Comparison of ENCODE assay signal across 10 cellular contexts in the genomic region with DNA sequence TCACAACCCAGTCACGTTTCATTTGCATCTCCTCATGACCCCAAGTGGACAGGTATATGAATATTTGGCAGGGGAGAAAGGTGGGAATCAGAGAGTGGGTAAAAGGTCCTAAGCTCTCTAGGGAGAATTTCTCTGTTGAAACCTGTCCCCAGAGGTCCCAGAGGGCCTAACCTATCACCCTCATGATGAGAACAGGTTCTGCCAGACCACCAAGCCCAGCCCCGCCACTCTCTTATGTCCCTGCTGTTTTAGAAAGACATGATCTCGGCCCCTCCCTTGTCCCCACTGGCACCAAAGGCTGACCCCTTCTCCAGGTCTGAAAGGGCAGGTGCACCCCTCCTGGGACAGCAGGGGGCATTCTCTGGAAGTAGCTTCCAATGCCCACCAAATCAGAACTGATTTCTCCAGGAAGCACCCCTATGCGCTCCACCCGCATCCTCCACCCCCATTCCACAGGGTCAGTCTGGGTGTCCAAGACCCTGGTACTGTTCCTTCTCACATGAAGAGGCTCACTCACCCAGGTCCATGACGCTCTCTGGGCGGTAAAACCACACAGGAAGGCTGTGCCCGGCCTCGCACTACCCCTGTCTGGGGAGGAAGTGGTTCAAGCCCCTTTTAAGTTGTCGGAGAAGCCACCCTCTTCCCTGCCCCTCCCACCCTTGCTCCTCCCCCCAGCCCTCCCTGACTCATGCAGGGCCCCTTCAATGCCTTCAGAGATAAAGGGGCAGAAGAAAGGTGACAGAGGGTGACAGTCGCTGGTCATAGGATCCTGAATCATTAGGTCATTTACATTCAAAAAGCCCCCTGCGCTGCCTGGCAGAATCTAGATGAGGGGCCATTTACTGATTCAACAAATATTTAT. TPM values are rescaled to one million over a fixed set of nuclear protein-coding genes. Genes with fewer than 3 reads are reported as not detected.
DNase-seq lines count a peak whose midpoint lies in the region; ATAC-seq and TF ChIP-seq lines count a peak whose summit lies in the region.
"Had no signal": no experiment of that assay in that cellular context is flagged by ENCODE, and none has a peak within 500 bp of the region (broad histone marks: within the 10 kb centered on the region; RNA-seq: fewer than 3 reads in every experiment).

A gene with protein sequence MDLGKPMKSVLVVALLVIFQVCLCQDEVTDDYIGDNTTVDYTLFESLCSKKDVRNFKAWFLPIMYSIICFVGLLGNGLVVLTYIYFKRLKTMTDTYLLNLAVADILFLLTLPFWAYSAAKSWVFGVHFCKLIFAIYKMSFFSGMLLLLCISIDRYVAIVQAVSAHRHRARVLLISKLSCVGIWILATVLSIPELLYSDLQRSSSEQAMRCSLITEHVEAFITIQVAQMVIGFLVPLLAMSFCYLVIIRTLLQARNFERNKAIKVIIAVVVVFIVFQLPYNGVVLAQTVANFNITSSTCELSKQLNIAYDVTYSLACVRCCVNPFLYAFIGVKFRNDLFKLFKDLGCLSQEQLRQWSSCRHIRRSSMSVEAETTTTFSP (minus strand): TSS at position 590 of the 862 bp plus-strand sequence. CDS start 63 bp downstream, at position 527.

- intact Hi-C loops in lower lobe of right lung (cut with DNase I), result no loop called here

- H3K4me1 Mint-ChIP-seq in activated CD8-positive, alpha-beta memory T cell treated with anti-CD3 and anti-CD28 coated beads, Interleukin-2, amount 10 ng/mL, durations not matched to agents 7 days and 5 days, result peaks cover 63% of the 10 kb centered on the region
- H3K4me1 Mint-ChIP-seq in stimulated activated naive CD8-positive, alpha-beta T cell treated with anti-CD3 and anti-CD28 coated beads, Interleukin-15, amount 100 ng/mL, for 72 hours, result peaks cover 53% of the 10 kb centered on the region
- H3K4me1 Mint-ChIP-seq in progenitor cell of endocrine pancreas (ENCODE audit: low read depth), result no peaks in the 10 kb centered on the region

- H3K36me3 ChIP-seq in lower lobe of right lung, result no peaks in the 10 kb centered on the region

- no peaks in the 10 kb centered on the region for H3K9me3 Mint-ChIP-seq in activated CD8-positive, alpha-beta memory T cell treated with anti-CD3 and anti-CD28 coated beads, Interleukin-2, amount 10 ng/mL, durations not matched to agents 7 days and 5 days (ENCODE audit: low read depth)
- H3K9me3 Mint-ChIP-seq in stimulated activated naive CD8-positive, alpha-beta T cell treated with anti-CD3 and anti-CD28 coated beads, Interleukin-15, amount 100 ng/mL, for 72 hours, result peaks cover 3 to 5% of the 10 kb centered on the region in 2 donors
- H3K9me3 Mint-ChIP-seq in progenitor cell of endocrine pancreas (ENCODE audit: low read depth), result peaks cover 3% of the 10 kb centered on the region

- peaks cover 34% of the 10 kb centered on the region for H3K36me3 Mint-ChIP-seq in activated CD8-positive, alpha-beta memory T cell treated with anti-CD3 and anti-CD28 coated beads, Interleukin-2, amount 10 ng/mL, durations not matched to agents 7 days and 5 days
- H3K36me3 Mint-ChIP-seq in progenitor cell of endocrine pancreas (ENCODE audit: insufficient read depth), result no peaks in the 10 kb centered on the region

- DNase-seq in MV-4-11 (lab: John Stamatoyannopoulos, UW) (peak; percentile 29), lower lobe of right lung (no peak), NCI-H2107 treated with DMSO at 0.1 percent for 48 hours (lab: John Stamatoyannopoulos, UW; ENCODE audit: unreplicated experiment) (no peak), progenitor cell of endocrine pancreas (ENCODE audit: low spot score, unreplicated experiment) (no peak)
- peak; percentile 89 for DNase-seq in activated CD8-positive, alpha-beta memory T cell treated with anti-CD3 and anti-CD28 coated beads, Interleukin-2, amount 10 ng/mL, durations not matched to agents 7 days and 5 days
- DNase-seq in stimulated activated naive CD8-positive, alpha-beta T cell treated with anti-CD3 and anti-CD28 coated beads, Interleukin-15, amount 100 ng/mL, for 72 hours, result peak; percentile 82 to 91

- H3K4me3 ChIP-seq in lower lobe of right lung, result peak within 1 kb of the TSS; percentile 17

- TF ChIP-seq CTCF in lower lobe of right lung (IDR thresholded peaks at IDR 0.05) (no peak), progenitor cell of endocrine pancreas (IDR thresholded peaks at IDR 0.05; ENCODE audit: unreplicated experiment) (no peak)

- peak within 1 kb of the TSS; percentile 93 for H3K27ac Mint-ChIP-seq in activated CD8-positive, alpha-beta memory T cell treated with anti-CD3 and anti-CD28 coated beads, Interleukin-2, amount 10 ng/mL, durations not matched to agents 7 days and 5 days
- peak within 1 kb of the TSS; percentile 100 for H3K27ac Mint-ChIP-seq in stimulated activated naive CD8-positive, alpha-beta T cell treated with anti-CD3 and anti-CD28 coated beads, Interleukin-15, amount 100 ng/mL, for 72 hours
- H3K27ac Mint-ChIP-seq in progenitor cell of endocrine pancreas, result no peak within 1 kb of the TSS

- ATAC-seq in activated CD8-positive, alpha-beta memory T cell treated with anti-CD3 and anti-CD28 coated beads, Interleukin-2, amount 10 ng/mL, durations not matched to agents 7 days and 5 days, result peak; percentile 20
- ATAC-seq in lower lobe of right lung, result peak in 1 of 2 donors; percentile 20
- peak; percentile 52 for ATAC-seq in stimulated activated naive CD8-positive, alpha-beta T cell treated with anti-CD3 and anti-CD28 coated beads, Interleukin-15, amount 100 ng/mL, for 72 hours
- no peak for ATAC-seq in GM21381 (IDR thresholded peaks at IDR 0.05; ENCODE audit: unreplicated experiment)
- ATAC-seq in GM18868 (IDR thresholded peaks at IDR 0.05; ENCODE audit: unreplicated experiment), result no peak

- no peaks in the 10 kb centered on the region for H3K9me3 ChIP-seq in lower lobe of right lung

- peaks cover 7% of the 10 kb centered on the region for H3K27me3 ChIP-seq in lower lobe of right lung (ENCODE audit: low read depth)

- CTCF ChIA-PET in activated CD8-positive, alpha-beta memory T cell treated with anti-CD3 and anti-CD28 coated beads, Interleukin-2, amount 10 ng/mL, durations not matched to agents 7 days and 5 days (lab: Charles Lee), result interaction anchor here (0.8 to 14.0 kb wide), 12 partner anchors 10 to 148 kb away, joined by 3 to 447 read pairs (median 9); a partner anchor contains a TSS

- H3K4me3 Mint-ChIP-seq in activated CD8-positive, alpha-beta memory T cell treated with anti-CD3 and anti-CD28 coated beads, Interleukin-2, amount 10 ng/mL, durations not matched to agents 7 days and 5 days, result peak within 1 kb of the TSS; percentile 77
- H3K4me3 Mint-ChIP-seq in stimulated activated naive CD8-positive, alpha-beta T cell treated with anti-CD3 and anti-CD28 coated beads, Interleukin-15, amount 100 ng/mL, for 72 hours, result peak within 1 kb of the TSS; percentile 97 to 98
- no peak within 1 kb of the TSS for H3K4me3 Mint-ChIP-seq in progenitor cell of endocrine pancreas (ENCODE audit: low read depth)

- H3K27me3 Mint-ChIP-seq in activated CD8-positive, alpha-beta memory T cell treated with anti-CD3 and anti-CD28 coated beads, Interleukin-2, amount 10 ng/mL, durations not matched to agents 7 days and 5 days, result peaks cover 7% of the 10 kb centered on the region
- no peaks in the 10 kb centered on the region for H3K27me3 Mint-ChIP-seq in stimulated activated naive CD8-positive, alpha-beta T cell treated with anti-CD3 and anti-CD28 coated beads, Interleukin-15, amount 100 ng/mL, for 72 hours
- H3K27me3 Mint-ChIP-seq in progenitor cell of endocrine pancreas, result peaks cover 32% of the 10 kb centered on the region

- H3K27ac ChIP-seq in lower lobe of right lung, result no peak within 1 kb of the TSS

- H3K4me1 ChIP-seq in lower lobe of right lung, result peaks cover 22% of the 10 kb centered on the region

RNA-seq across cellular contexts. Expression of the gene that starts here (rescaled TPM):
- total RNA-seq in activated CD8-positive, alpha-beta memory T cell treated with anti-CD3 and anti-CD28 coated beads, Interleukin-2, amount 10 ng/mL, durations not matched to agents 7 days and 5 days, result 10 to 100 TPM; 43.5 to 83.9 TPM
- total RNA-seq in lower lobe of right lung (2.2 TPM), progenitor cell of endocrine pancreas (not detected in 2 replicates)
- total RNA-seq: glomerular endothelial cell, SK-MEL-5 had no signal

Comparison
In these comparisons a context has a peak if more than half of its experiments do, and no peak if none do; other contexts are left out.
1. RNA of the gene that starts here (total RNA-seq): 43.5 to 83.9 TPM in activated CD8-positive, alpha-beta memory T cell treated with anti-CD3 and anti-CD28 coated beads, Interleukin-2, amount 10 ng/mL, durations not matched to agents 7 days and 5 days; 2.2 TPM in lower lobe of right lung (single experiment) and not detected in progenitor cell of endocrine pancreas; every median in the first group is over 10 times any median in the second.
2. DNase-seq: peak in MV-4-11 (single experiment), activated CD8-positive, alpha-beta memory T cell treated with anti-CD3 and anti-CD28 coated beads, Interleukin-2, amount 10 ng/mL, durations not matched to agents 7 days and 5 days (single experiment) and stimulated activated naive CD8-positive, alpha-beta T cell treated with anti-CD3 and anti-CD28 coated beads, Interleukin-15, amount 100 ng/mL, for 72 hours (2 of 2); none in lower lobe of right lung (single experiment), NCI-H2107 treated with DMSO at 0.1 percent for 48 hours (single experiment) and progenitor cell of endocrine pancreas (single experiment).
3. ATAC-seq: peak in activated CD8-positive, alpha-beta memory T cell treated with anti-CD3 and anti-CD28 coated beads, Interleukin-2, amount 10 ng/mL, durations not matched to agents 7 days and 5 days (single experiment) and stimulated activated naive CD8-positive, alpha-beta T cell treated with anti-CD3 and anti-CD28 coated beads, Interleukin-15, amount 100 ng/mL, for 72 hours (single experiment); none in GM21381 (single experiment) and GM18868 (single experiment).